In genomic region chr19:48419158-48419920, GRCh38 we compare ENCODE assay signal across 8 cellular contexts. TPM values are rescaled to one million over a fixed set of nuclear protein-coding genes. Genes with fewer than 3 reads are reported as not detected.
DNase-seq lines count a peak whose midpoint lies in the region; ATAC-seq lines count a peak whose summit lies in the region.

No MANE protein-coding gene starts in this region.

- H3K27ac Mint-ChIP-seq in CD4-positive, CD25-positive, alpha-beta regulatory T cell = peak overlapping the region in 1 of 3 donors; percentile 69
- H3K27ac Mint-ChIP-seq in activated T-helper 1 cell treated with anti-CD3 and anti-CD28 coated beads, Interleukin-12 subunit alpha, Interleukin-12 subunit beta, Interleukin-2, Interleukin-4 antibody, amounts not matched to agents 30 ng/mL and 10 ng/mL and 1 ng/mL, durations not matched to agents 14 hours and 24 hours and 36 hours = peak overlapping the region; percentile 65

- no peak overlapping the region for H3K4me3 ChIP-seq in CD4-positive, CD25-positive, alpha-beta regulatory T cell (ENCODE audit: low read depth, low read length)

- H3K9me3 Mint-ChIP-seq in CD4-positive, CD25-positive, alpha-beta regulatory T cell = peaks cover 0 to 1% (median 0%) of the 10 kb centered on the region in 7 donors
- H3K9me3 Mint-ChIP-seq in activated T-helper 1 cell treated with anti-CD3 and anti-CD28 coated beads, Interleukin-12 subunit alpha, Interleukin-12 subunit beta, Interleukin-2, Interleukin-4 antibody, amounts not matched to agents 30 ng/mL and 10 ng/mL and 1 ng/mL, durations not matched to agents 14 hours and 24 hours and 36 hours = no peaks in the 10 kb centered on the region

- intact Hi-C loops in activated T-helper 1 cell treated with anti-CD3 and anti-CD28 coated beads, Interleukin-12 subunit alpha, Interleukin-12 subunit beta, Interleukin-2, Interleukin-4 antibody, amounts not matched to agents 30 ng/mL and 10 ng/mL and 1 ng/mL, durations not matched to agents 14 hours and 24 hours and 36 hours (cut with micrococcal nuclease) = loop anchor here (1.0 to 10.0 kb wide), 4 partner anchors 26 to 325 kb away; partner anchors contain the start of genes CYTH2, GRWD1, IZUMO1 and RASIP1

- H3K27me3 ChIP-seq in CD4-positive, CD25-positive, alpha-beta regulatory T cell (ENCODE audit: control insufficient read depth, insufficient read depth, low read length) = no peaks in the 10 kb centered on the region

- peak; percentile 58 to 71 (median 67) for DNase-seq in CD4-positive, CD25-positive, alpha-beta regulatory T cell
- DNase-seq in OCI-M1 (lab: John Stamatoyannopoulos, UW) (peak; percentile 56), hepatic stellate cell (ENCODE audit: low spot score) (peak; percentile 53), RKO (ENCODE audit: low spot score) (no peak)
- DNase-seq in activated T-helper 1 cell treated with anti-CD3 and anti-CD28 coated beads, Interleukin-12 subunit alpha, Interleukin-12 subunit beta, Interleukin-2, Interleukin-4 antibody, amounts not matched to agents 30 ng/mL and 10 ng/mL and 1 ng/mL, durations not matched to agents 14 hours and 24 hours and 36 hours (ENCODE audit: low spot score) = peak; percentile 66
- DNase-seq in stimulated activated CD4-positive, alpha-beta T cell treated with anti-CD3 and anti-CD28 coated beads, TNF-alpha, amount 100 ng/mL, for 24 hours (ENCODE audit: low read depth in 3 of 3) = peak; percentile 38 to 72 (median 45)

- H3K27me3 Mint-ChIP-seq in CD4-positive, CD25-positive, alpha-beta regulatory T cell = peaks cover 31% of the 10 kb centered on the region
- H3K27me3 Mint-ChIP-seq in activated T-helper 1 cell treated with anti-CD3 and anti-CD28 coated beads, Interleukin-12 subunit alpha, Interleukin-12 subunit beta, Interleukin-2, Interleukin-4 antibody, amounts not matched to agents 30 ng/mL and 10 ng/mL and 1 ng/mL, durations not matched to agents 14 hours and 24 hours and 36 hours (ENCODE audit: insufficient read depth) = peaks cover 18% of the 10 kb centered on the region

- H3K4me3 Mint-ChIP-seq in CD4-positive, CD25-positive, alpha-beta regulatory T cell = peak overlapping the region; percentile 59 to 89 (median 80)
- H3K4me3 Mint-ChIP-seq in activated T-helper 1 cell treated with anti-CD3 and anti-CD28 coated beads, Interleukin-12 subunit alpha, Interleukin-12 subunit beta, Interleukin-2, Interleukin-4 antibody, amounts not matched to agents 30 ng/mL and 10 ng/mL and 1 ng/mL, durations not matched to agents 14 hours and 24 hours and 36 hours = peak overlapping the region; percentile 75

- H3K4me1 Mint-ChIP-seq in CD4-positive, CD25-positive, alpha-beta regulatory T cell = peaks cover 0 to 29% (median 18%) of the 10 kb centered on the region in 4 donors
- H3K4me1 Mint-ChIP-seq in activated T-helper 1 cell treated with anti-CD3 and anti-CD28 coated beads, Interleukin-12 subunit alpha, Interleukin-12 subunit beta, Interleukin-2, Interleukin-4 antibody, amounts not matched to agents 30 ng/mL and 10 ng/mL and 1 ng/mL, durations not matched to agents 14 hours and 24 hours and 36 hours (ENCODE audit: low read depth) = peaks cover 26% of the 10 kb centered on the region

- H3K4me1 ChIP-seq in CD4-positive, CD25-positive, alpha-beta regulatory T cell (ENCODE audit: control insufficient read depth, insufficient read depth, low read length, poor library complexity, severe bottlenecking) = peaks cover 14% of the 10 kb centered on the region

- ATAC-seq in CD4-positive, CD25-positive, alpha-beta regulatory T cell (ENCODE audit: low read depth in 2 of 2) = peak; percentile 56 to 68
- ATAC-seq in GM21576 (IDR thresholded peaks at IDR 0.05; ENCODE audit: unreplicated experiment) (peak; percentile 67), HG02840 (IDR thresholded peaks at IDR 0.05; ENCODE audit: low FRiP score, unreplicated experiment) (no peak)

- H3K36me3 ChIP-seq in CD4-positive, CD25-positive, alpha-beta regulatory T cell (ENCODE audit: control insufficient read depth, insufficient read depth, low read length) = no peaks in the 10 kb centered on the region

- H3K36me3 Mint-ChIP-seq in CD4-positive, CD25-positive, alpha-beta regulatory T cell = no peaks in the 10 kb centered on the region
- no peaks in the 10 kb centered on the region for H3K36me3 Mint-ChIP-seq in activated T-helper 1 cell treated with anti-CD3 and anti-CD28 coated beads, Interleukin-12 subunit alpha, Interleukin-12 subunit beta, Interleukin-2, Interleukin-4 antibody, amounts not matched to agents 30 ng/mL and 10 ng/mL and 1 ng/mL, durations not matched to agents 14 hours and 24 hours and 36 hours (ENCODE audit: low read depth)

- no peak overlapping the region for H3K27ac ChIP-seq in CD4-positive, CD25-positive, alpha-beta regulatory T cell (ENCODE audit: insufficient read depth, low read length, poor library complexity, severe bottlenecking)

- no peaks in the 10 kb centered on the region for H3K9me3 ChIP-seq in CD4-positive, CD25-positive, alpha-beta regulatory T cell (ENCODE audit: control insufficient read depth in 2 of 2, low read length in 2 of 2)

RNA-seq across cellular contexts. Expression of gene GRIN2D, which starts 25.9 kb away (rescaled TPM):
- total RNA-seq in CD4-positive, CD25-positive, alpha-beta regulatory T cell = not detected
- not detected for polyA plus RNA-seq in CD4-positive, CD25-positive, alpha-beta regulatory T cell
- total RNA-seq in activated T-helper 1 cell treated with anti-CD3 and anti-CD28 coated beads, Interleukin-12 subunit alpha, Interleukin-12 subunit beta, Interleukin-2, Interleukin-4 antibody, amounts not matched to agents 30 ng/mL and 10 ng/mL and 1 ng/mL, durations not matched to agents 14 hours and 24 hours and 36 hours = 0.16 and 0.17 TPM in 2 replicates

RNA-seq across cellular contexts. Expression of gene GRWD1, which starts 26.4 kb away (rescaled TPM):
- total RNA-seq in CD4-positive, CD25-positive, alpha-beta regulatory T cell = 29.0 TPM
- polyA plus RNA-seq in CD4-positive, CD25-positive, alpha-beta regulatory T cell = 10 to 100 TPM; 33.9 to 52.9 (median 43.1) TPM
- 96.0 and 100 TPM in 2 replicates for total RNA-seq in activated T-helper 1 cell treated with anti-CD3 and anti-CD28 coated beads, Interleukin-12 subunit alpha, Interleukin-12 subunit beta, Interleukin-2, Interleukin-4 antibody, amounts not matched to agents 30 ng/mL and 10 ng/mL and 1 ng/mL, durations not matched to agents 14 hours and 24 hours and 36 hours

RNA-seq across cellular contexts. Expression of gene KDELR1, which starts 28.0 kb away (rescaled TPM):
- total RNA-seq in CD4-positive, CD25-positive, alpha-beta regulatory T cell = 37.6 TPM
- polyA plus RNA-seq in CD4-positive, CD25-positive, alpha-beta regulatory T cell = 10 to 100 TPM; 28.8 to 29.9 (median 29.5) TPM
- 70.9 and 74.2 TPM in 2 replicates for total RNA-seq in activated T-helper 1 cell treated with anti-CD3 and anti-CD28 coated beads, Interleukin-12 subunit alpha, Interleukin-12 subunit beta, Interleukin-2, Interleukin-4 antibody, amounts not matched to agents 30 ng/mL and 10 ng/mL and 1 ng/mL, durations not matched to agents 14 hours and 24 hours and 36 hours

RNA-seq across cellular contexts. Expression of gene KCNJ14, which starts 36.0 kb away (rescaled TPM):
- total RNA-seq in CD4-positive, CD25-positive, alpha-beta regulatory T cell = 2.2 TPM
- polyA plus RNA-seq in CD4-positive, CD25-positive, alpha-beta regulatory T cell = under 1 TPM in 3 of 4 donors, not detected in 1; 0.03 to 0.28 (median 0.18) TPM
- 2.2 and 2.4 TPM in 2 replicates for total RNA-seq in activated T-helper 1 cell treated with anti-CD3 and anti-CD28 coated beads, Interleukin-12 subunit alpha, Interleukin-12 subunit beta, Interleukin-2, Interleukin-4 antibody, amounts not matched to agents 30 ng/mL and 10 ng/mL and 1 ng/mL, durations not matched to agents 14 hours and 24 hours and 36 hours

RNA-seq across cellular contexts. Expression of gene CYTH2, which starts 49.8 kb away (rescaled TPM):
- 46.7 TPM for total RNA-seq in CD4-positive, CD25-positive, alpha-beta regulatory T cell
- polyA plus RNA-seq in CD4-positive, CD25-positive, alpha-beta regulatory T cell = 10 to 100 TPM; 24.2 to 35.0 (median 30.2) TPM
- total RNA-seq in activated T-helper 1 cell treated with anti-CD3 and anti-CD28 coated beads, Interleukin-12 subunit alpha, Interleukin-12 subunit beta, Interleukin-2, Interleukin-4 antibody, amounts not matched to agents 30 ng/mL and 10 ng/mL and 1 ng/mL, durations not matched to agents 14 hours and 24 hours and 36 hours = 35.9 and 37.1 TPM in 2 replicates
